ENCODE assay signal across 1 cellular context in genomic region chr16:3017262-3017805, GRCh38.
TF ChIP-seq lines count a peak whose summit lies in the region.

No MANE protein-coding gene starts in this region.

TF ChIP-seq in H1, 55 proteins besides CTCF, POLR2A, EP300 and RAD21:
- TF ChIP-seq MAX (IDR thresholded peaks at IDR 0.05) = no peak
- no peak for TF ChIP-seq MAFK (IDR thresholded peaks at IDR 0.05; ENCODE audit: low read depth, low read length)
- peak; percentile 59; the same call in 1 of the 2 replicates for TF ChIP-seq POLR2AphosphoS5 (IDR thresholded peaks at IDR 0.05; ENCODE audit: low read depth, low read length)
- TF ChIP-seq USF2 (IDR thresholded peaks at IDR 0.05; ENCODE audit: low read length) = no peak
